ENCODE assay signal across 1 cellular context in genomic region chr1:44594871-44595735, GRCh38.
TF ChIP-seq lines count a peak whose summit lies in the region.

No MANE protein-coding gene starts in this region.

TF ChIP-seq in IMR-90, 13 proteins besides CTCF, POLR2A, EP300 and RAD21 (continued from another document):
- no peak for TF ChIP-seq USF2 (IDR thresholded peaks at IDR 0.05; ENCODE audit: low read depth, low read length)
- TF ChIP-seq ELK1 (IDR thresholded peaks at IDR 0.05; ENCODE audit: borderline replicate concordance, low read depth, low read length), result no peak
- no peak for TF ChIP-seq RFX5 (IDR thresholded peaks at IDR 0.05; ENCODE audit: low read depth, low read length)
- no peak for TF ChIP-seq MXI1 (IDR thresholded peaks at IDR 0.05; ENCODE audit: borderline replicate concordance, low read depth, low read length)
TF ChIP-seq in IMR-90: peak in this region for 2.
